In the genomic region with DNA sequence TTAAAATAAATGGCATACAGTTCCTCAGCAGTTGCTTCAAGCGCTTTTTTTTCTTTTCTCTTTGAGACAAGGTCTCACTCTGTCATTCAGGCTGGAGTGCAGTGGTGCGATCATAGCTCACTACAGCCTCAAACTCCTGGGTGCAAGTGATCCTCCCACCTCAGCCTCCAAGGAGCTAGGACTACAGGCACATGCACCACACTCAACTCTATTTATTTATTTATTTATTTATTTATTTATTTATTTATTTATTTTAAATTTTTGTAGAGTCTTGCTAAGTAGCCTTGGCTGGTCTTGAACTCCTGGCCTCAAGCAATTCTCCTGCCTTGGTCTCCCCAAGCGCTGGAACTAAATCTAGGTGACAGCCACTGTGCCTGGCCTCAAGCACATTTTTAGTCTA, we compare ENCODE assay signal across 1 cellular context.
TF ChIP-seq lines count a peak whose summit lies in the region.

No MANE protein-coding gene starts in this region.

TF ChIP-seq in HEK293, 187 proteins besides CTCF, POLR2A, EP300 and RAD21 (continued from another document and continues in another):
- TF ChIP-seq, protein P1, sequence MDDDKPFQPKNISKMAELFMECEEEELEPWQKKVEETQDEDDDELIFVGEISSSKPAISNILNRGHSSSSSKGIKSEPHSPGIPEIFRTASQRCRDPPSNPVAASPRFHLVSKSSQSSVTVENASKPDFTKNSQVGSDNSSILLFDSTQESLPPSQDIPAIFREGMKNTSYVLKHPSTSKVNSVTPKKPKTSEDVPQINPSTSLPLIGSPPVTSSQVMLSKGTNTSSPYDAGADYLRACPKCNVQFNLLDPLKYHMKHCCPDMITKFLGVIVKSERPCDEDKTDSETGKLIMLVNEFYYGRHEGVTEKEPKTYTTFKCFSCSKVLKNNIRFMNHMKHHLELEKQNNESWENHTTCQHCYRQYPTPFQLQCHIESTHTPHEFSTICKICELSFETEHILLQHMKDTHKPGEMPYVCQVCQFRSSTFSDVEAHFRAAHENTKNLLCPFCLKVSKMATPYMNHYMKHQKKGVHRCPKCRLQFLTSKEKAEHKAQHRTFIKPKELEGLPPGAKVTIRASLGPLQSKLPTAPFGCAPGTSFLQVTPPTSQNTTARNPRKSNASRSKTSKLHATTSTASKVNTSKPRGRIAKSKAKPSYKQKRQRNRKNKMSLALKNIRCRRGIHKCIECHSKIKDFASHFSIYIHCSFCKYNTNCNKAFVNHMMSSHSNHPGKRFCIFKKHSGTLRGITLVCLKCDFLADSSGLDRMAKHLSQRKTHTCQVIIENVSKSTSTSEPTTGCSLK (tag by site-specific recombination; IDR thresholded peaks at IDR 0.05) = no peak
- TF ChIP-seq, protein P2, sequence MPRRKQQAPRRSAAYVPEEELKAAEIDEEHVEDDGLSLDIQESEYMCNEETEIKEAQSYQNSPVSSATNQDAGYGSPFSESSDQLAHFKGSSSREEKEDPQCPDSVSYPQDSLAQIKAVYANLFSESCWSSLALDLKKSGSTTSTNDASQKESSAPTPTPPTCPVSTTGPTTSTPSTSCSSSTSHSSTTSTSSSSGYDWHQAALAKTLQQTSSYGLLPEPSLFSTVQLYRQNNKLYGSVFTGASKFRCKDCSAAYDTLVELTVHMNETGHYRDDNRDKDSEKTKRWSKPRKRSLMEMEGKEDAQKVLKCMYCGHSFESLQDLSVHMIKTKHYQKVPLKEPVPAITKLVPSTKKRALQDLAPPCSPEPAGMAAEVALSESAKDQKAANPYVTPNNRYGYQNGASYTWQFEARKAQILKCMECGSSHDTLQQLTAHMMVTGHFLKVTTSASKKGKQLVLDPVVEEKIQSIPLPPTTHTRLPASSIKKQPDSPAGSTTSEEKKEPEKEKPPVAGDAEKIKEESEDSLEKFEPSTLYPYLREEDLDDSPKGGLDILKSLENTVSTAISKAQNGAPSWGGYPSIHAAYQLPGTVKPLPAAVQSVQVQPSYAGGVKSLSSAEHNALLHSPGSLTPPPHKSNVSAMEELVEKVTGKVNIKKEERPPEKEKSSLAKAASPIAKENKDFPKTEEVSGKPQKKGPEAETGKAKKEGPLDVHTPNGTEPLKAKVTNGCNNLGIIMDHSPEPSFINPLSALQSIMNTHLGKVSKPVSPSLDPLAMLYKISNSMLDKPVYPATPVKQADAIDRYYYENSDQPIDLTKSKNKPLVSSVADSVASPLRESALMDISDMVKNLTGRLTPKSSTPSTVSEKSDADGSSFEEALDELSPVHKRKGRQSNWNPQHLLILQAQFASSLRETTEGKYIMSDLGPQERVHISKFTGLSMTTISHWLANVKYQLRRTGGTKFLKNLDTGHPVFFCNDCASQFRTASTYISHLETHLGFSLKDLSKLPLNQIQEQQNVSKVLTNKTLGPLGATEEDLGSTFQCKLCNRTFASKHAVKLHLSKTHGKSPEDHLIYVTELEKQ (tag by site-specific recombination; IDR thresholded peaks at IDR 0.05; ENCODE audit: borderline replicate concordance) = peak; percentile 56; the same call in 1 of the 2 replicates
- TF ChIP-seq ZNF16 (tag by site-specific recombination; IDR thresholded peaks at IDR 0.05; ENCODE audit: low read depth) = 0 out of 2 replicates have a peak, but pooled peaks have one; percentile 24
- peak; percentile 82 for TF ChIP-seq ZNF623 (tag by site-specific recombination; IDR thresholded peaks at IDR 0.05)
- no peak for TF ChIP-seq SP2 (tag by site-specific recombination; IDR thresholded peaks at IDR 0.05)
- no peak for TF ChIP-seq EGR2 (tag by site-specific recombination; IDR thresholded peaks at IDR 0.05; ENCODE audit: low read depth)
- no peak for TF ChIP-seq ZNF132 (tag by site-specific recombination; IDR thresholded peaks at IDR 0.05; ENCODE audit: borderline replicate concordance)
- TF ChIP-seq ZNF843 (tag by site-specific recombination; IDR thresholded peaks at IDR 0.05) = no peak
- TF ChIP-seq ATF2 (tag by site-specific recombination; IDR thresholded peaks at IDR 0.05; ENCODE audit: low read depth) = no peak
- no peak for TF ChIP-seq ZNF544 (tag by site-specific recombination; IDR thresholded peaks at IDR 0.05)
- peak; percentile 83 for TF ChIP-seq ZNF555 (tag by site-specific recombination; conservative IDR thresholded peaks at IDR 0.05)
- TF ChIP-seq ZSCAN16 (tag by site-specific recombination; IDR thresholded peaks at IDR 0.05) = no peak
- no peak for TF ChIP-seq BCL11B (tag by site-specific recombination; IDR thresholded peaks at IDR 0.05; ENCODE audit: low read depth)
- TF ChIP-seq ZSCAN18 (tag by site-specific recombination; IDR thresholded peaks at IDR 0.05) = no peak
- no peak for TF ChIP-seq ZNF169 (tag by site-specific recombination; IDR thresholded peaks at IDR 0.05)
- peak; percentile 86 for TF ChIP-seq ZNF433 (tag by site-specific recombination; IDR thresholded peaks at IDR 0.05; ENCODE audit: low read depth)
- TF ChIP-seq, protein P3, sequence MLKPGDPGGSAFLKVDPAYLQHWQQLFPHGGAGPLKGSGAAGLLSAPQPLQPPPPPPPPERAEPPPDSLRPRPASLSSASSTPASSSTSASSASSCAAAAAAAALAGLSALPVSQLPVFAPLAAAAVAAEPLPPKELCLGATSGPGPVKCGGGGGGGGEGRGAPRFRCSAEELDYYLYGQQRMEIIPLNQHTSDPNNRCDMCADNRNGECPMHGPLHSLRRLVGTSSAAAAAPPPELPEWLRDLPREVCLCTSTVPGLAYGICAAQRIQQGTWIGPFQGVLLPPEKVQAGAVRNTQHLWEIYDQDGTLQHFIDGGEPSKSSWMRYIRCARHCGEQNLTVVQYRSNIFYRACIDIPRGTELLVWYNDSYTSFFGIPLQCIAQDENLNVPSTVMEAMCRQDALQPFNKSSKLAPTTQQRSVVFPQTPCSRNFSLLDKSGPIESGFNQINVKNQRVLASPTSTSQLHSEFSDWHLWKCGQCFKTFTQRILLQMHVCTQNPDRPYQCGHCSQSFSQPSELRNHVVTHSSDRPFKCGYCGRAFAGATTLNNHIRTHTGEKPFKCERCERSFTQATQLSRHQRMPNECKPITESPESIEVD (tag by site-specific recombination; IDR thresholded peaks at IDR 0.05) = no peak
- TF ChIP-seq TCF7L2 (IDR thresholded peaks at IDR 0.05; ENCODE audit: borderline replicate concordance, low read depth, low read length) = no peak
- TF ChIP-seq ZNF830 (tag by site-specific recombination; IDR thresholded peaks at IDR 0.05; ENCODE audit: low read depth) = no peak
- TF ChIP-seq ZNF596 (tag by site-specific recombination; IDR thresholded peaks at IDR 0.05) = no peak
- no peak for TF ChIP-seq ZNF248 (tag by site-specific recombination; IDR thresholded peaks at IDR 0.05)
- no peak for TF ChIP-seq ZNF76 (tag by site-specific recombination; IDR thresholded peaks at IDR 0.05; ENCODE audit: borderline replicate concordance, low read depth)
- TF ChIP-seq ZBTB21 (tag by site-specific recombination; IDR thresholded peaks at IDR 0.05) = 0 out of 2 replicates have a peak, but pooled peaks have one; percentile 25
- TF ChIP-seq ZSCAN5A (tag by site-specific recombination; IDR thresholded peaks at IDR 0.05) = no peak
- TF ChIP-seq ZNF792 (tag by site-specific recombination; IDR thresholded peaks at IDR 0.05) = no peak
- TF ChIP-seq ZNF274 (IDR thresholded peaks at IDR 0.05; ENCODE audit: low read length) = no peak
- no peak for TF ChIP-seq ZNF274 (tag by site-specific recombination; IDR thresholded peaks at IDR 0.05; ENCODE audit: borderline replicate concordance)
- TF ChIP-seq ZNF2 (tag by site-specific recombination; IDR thresholded peaks at IDR 0.05) = no peak
- TF ChIP-seq ZNF133 (tag by site-specific recombination; IDR thresholded peaks at IDR 0.05) = no peak
- TF ChIP-seq ZNF837 (tag by site-specific recombination; IDR thresholded peaks at IDR 0.05) = no peak
- TF ChIP-seq GLI2 (tag by site-specific recombination; IDR thresholded peaks at IDR 0.05; ENCODE audit: borderline replicate concordance, low read depth) = no peak; the same call in 1 of the 2 replicates
- TF ChIP-seq ZSCAN4 (tag by site-specific recombination; IDR thresholded peaks at IDR 0.05) = no peak
- TF ChIP-seq ZBTB8A (tag by site-specific recombination; IDR thresholded peaks at IDR 0.05) = peak; percentile 85
- TF ChIP-seq ZNF174 (tag by site-specific recombination; IDR thresholded peaks at IDR 0.05) = no peak
- no peak for TF ChIP-seq ZNF776 (tag by site-specific recombination; IDR thresholded peaks at IDR 0.05; ENCODE audit: borderline replicate concordance)
- TF ChIP-seq ZNF394 (tag by site-specific recombination; IDR thresholded peaks at IDR 0.05; ENCODE audit: borderline replicate concordance) = peak; percentile 98
- no peak for TF ChIP-seq ZBTB6 (tag by site-specific recombination; IDR thresholded peaks at IDR 0.05)
- no peak for TF ChIP-seq ZNF670 (tag by site-specific recombination; IDR thresholded peaks at IDR 0.05; ENCODE audit: low read depth)
- no peak for TF ChIP-seq IKZF3 (tag by site-specific recombination; IDR thresholded peaks at IDR 0.05)
- TF ChIP-seq ZNF777 (tag by site-specific recombination; IDR thresholded peaks at IDR 0.05; ENCODE audit: borderline replicate concordance) = no peak
- TF ChIP-seq ZNF518A (tag by site-specific recombination; conservative IDR thresholded peaks at IDR 0.05; ENCODE audit: low read depth) = peak; percentile 94
